Comparison of ENCODE assay signal across 20 cellular contexts in the genomic region with DNA sequence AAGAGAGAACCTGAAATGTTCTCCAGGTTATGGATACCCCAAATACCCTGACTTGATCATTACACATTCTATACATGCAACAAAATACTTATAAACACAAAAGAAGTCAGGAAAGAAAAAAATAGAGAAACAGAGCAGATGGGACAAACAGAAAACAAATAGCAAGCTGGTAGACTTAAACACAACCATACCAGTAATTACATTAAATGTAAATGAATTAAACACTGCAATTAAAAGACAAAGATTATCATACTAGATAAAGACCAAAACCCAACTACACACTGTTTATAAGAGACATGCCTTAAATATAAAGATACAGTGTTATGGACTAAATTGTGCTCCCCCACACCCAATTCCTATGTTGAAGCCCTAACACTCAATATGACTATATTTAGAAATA.
"Had no signal": no experiment of that assay in that cellular context is flagged by ENCODE, and none has a peak within 500 bp of the region (broad histone marks: within the 10 kb centered on the region; RNA-seq: fewer than 3 reads in every experiment).

No MANE protein-coding gene starts in this region.

- H3K27ac ChIP-seq: coronary artery, dorsolateral prefrontal cortex, esophagus muscularis mucosa, gastrocnemius medialis, heart right ventricle, left lung, lower lobe of right lung had no signal

- H3K36me3 ChIP-seq: esophagus muscularis mucosa, gastrocnemius medialis, lower lobe of right lung had no signal

- H3K27me3 ChIP-seq: dorsolateral prefrontal cortex, esophagus muscularis mucosa, gastrocnemius medialis, heart right ventricle, left lung had no signal

- H3K4me1 ChIP-seq: esophagus muscularis mucosa, gastrocnemius medialis, heart right ventricle, left lung, lower lobe of right lung had no signal

- H3K4me3 ChIP-seq: coronary artery, dorsolateral prefrontal cortex, esophagus muscularis mucosa, gastrocnemius medialis, heart right ventricle, left lung, lower lobe of right lung, mucosa of descending colon had no signal

- DNase-seq: dermis blood vessel endothelial cell; dorsolateral prefrontal cortex; effector CD4-positive, alpha-beta T cell; effector memory CD4-positive, alpha-beta T cell; foreskin melanocyte; gastrocnemius medialis; glutamatergic neuron; head of caudate nucleus; heart right ventricle; hippocampal formation; left cardiac atrium; left lung; left ventricle myocardium superior; lower lobe of right lung; mesenchymal stem cell; mucosa of descending colon; naive B cell; naive thymus-derived CD8-positive, alpha-beta T cell had no signal

- ATAC-seq: gastrocnemius medialis; heart right ventricle; left cardiac atrium; left lung; left ventricle myocardium superior; lower lobe of right lung; mucosa of descending colon; naive thymus-derived CD8-positive, alpha-beta T cell had no signal
